In genomic region chr22:49499433-49500075, GRCh38 we compare ENCODE assay signal across 1 cellular context.
TF ChIP-seq lines count a peak whose summit lies in the region.

No MANE protein-coding gene starts in this region.

TF ChIP-seq in GM12878, 131 proteins besides CTCF, POLR2A, EP300 and RAD21 (continued from another document):
- TF ChIP-seq ZBTB40 (IDR thresholded peaks at IDR 0.05; ENCODE audit: borderline replicate concordance): no peak
- TF ChIP-seq YBX1 (IDR thresholded peaks at IDR 0.05): no peak
- TF ChIP-seq ZNF622 (IDR thresholded peaks at IDR 0.05): no peak
- no peak for TF ChIP-seq RAD51 (IDR thresholded peaks at IDR 0.05)
- TF ChIP-seq IKZF1 (conservative IDR thresholded peaks at IDR 0.05): no peak
- TF ChIP-seq RB1 (IDR thresholded peaks at IDR 0.05; ENCODE audit: borderline replicate concordance): no peak
- no peak for TF ChIP-seq PKNOX1 (IDR thresholded peaks at IDR 0.05)
- no peak for TF ChIP-seq TCF3 (IDR thresholded peaks at IDR 0.05; ENCODE audit: borderline replicate concordance, insufficient read depth, low read depth, low read length)
- TF ChIP-seq CUX1 (IDR thresholded peaks at IDR 0.05; ENCODE audit: insufficient replicate concordance, low read depth, low read length): no peak
- no peak for TF ChIP-seq ZNF24 (IDR thresholded peaks at IDR 0.05)
- no peak for TF ChIP-seq JUND (IDR thresholded peaks at IDR 0.05; ENCODE audit: low read depth, low read length)
- no peak for TF ChIP-seq ATF2 (IDR thresholded peaks at IDR 0.05; ENCODE audit: low read length)
- no peak for TF ChIP-seq MAX (IDR thresholded peaks at IDR 0.05; ENCODE audit: low read depth, low read length)
- TF ChIP-seq USF1 (IDR thresholded peaks at IDR 0.05; ENCODE audit: borderline replicate concordance, extremely low read length, insufficient read depth, low read depth, low read length): no peak
- TF ChIP-seq CEBPZ (IDR thresholded peaks at IDR 0.05; ENCODE audit: low read depth, low read length): no peak
- TF ChIP-seq MLLT1 (IDR thresholded peaks at IDR 0.05): no peak
